Comparison of ENCODE assay signal across 7 cellular contexts in the genomic region with DNA sequence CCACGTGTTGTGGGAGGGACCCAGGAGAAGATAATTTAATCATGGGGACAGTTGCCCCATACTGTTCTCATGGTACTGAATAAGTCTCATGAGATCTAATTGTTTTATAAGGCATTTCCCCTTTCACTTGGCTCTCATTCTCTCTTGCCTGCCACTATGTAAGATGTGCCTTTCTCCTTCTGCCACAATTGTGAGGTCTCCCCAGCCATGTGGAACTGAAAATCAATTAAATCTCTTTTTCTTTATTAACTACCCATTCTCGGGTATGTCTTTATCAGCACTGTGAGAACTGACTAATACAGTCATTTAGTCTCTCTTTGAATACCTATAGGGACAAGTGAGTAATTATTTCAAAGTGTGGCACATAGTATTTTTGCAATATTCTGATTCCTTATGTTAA.
"Had no signal": no experiment of that assay in that cellular context is flagged by ENCODE, and none has a peak within 500 bp of the region (broad histone marks: within the 10 kb centered on the region; RNA-seq: fewer than 3 reads in every experiment).

No MANE protein-coding gene starts in this region.

- FAIRE-seq: G401.6, GM12891, GM12892, GM18507, GM19239 had no signal

- DNase-seq: GDM1, GF-D8 had no signal
